In the genomic region with DNA sequence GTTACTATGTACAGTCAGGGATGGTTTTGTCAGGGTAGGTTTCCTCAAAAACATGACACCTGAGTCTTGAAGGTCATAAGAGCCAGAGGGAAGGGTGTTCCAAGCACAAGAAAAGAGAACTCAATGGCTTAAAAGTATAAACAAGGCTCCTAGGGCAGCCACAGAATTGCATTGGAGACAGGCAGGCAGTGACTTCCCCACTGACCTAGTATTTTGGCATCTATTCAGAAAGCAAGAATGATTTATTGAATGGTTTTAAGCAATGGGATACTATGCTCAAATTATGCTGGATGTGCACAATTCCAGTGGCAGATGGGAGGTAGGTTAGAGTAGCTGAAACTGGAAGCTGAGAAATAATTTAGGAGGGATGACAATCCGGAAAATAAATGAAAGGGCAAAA, we compare ENCODE assay signal across 1 cellular context.
A peak's percentile ranks its signal among the peaks of the same experiment; 100 is the strongest.
TF ChIP-seq lines count a peak whose summit lies in the region.

No MANE protein-coding gene starts in this region.

TF ChIP-seq in HepG2, 621 proteins besides CTCF, POLR2A, EP300 and RAD21 (continued from another document):
- TF ChIP-seq, protein P1, sequence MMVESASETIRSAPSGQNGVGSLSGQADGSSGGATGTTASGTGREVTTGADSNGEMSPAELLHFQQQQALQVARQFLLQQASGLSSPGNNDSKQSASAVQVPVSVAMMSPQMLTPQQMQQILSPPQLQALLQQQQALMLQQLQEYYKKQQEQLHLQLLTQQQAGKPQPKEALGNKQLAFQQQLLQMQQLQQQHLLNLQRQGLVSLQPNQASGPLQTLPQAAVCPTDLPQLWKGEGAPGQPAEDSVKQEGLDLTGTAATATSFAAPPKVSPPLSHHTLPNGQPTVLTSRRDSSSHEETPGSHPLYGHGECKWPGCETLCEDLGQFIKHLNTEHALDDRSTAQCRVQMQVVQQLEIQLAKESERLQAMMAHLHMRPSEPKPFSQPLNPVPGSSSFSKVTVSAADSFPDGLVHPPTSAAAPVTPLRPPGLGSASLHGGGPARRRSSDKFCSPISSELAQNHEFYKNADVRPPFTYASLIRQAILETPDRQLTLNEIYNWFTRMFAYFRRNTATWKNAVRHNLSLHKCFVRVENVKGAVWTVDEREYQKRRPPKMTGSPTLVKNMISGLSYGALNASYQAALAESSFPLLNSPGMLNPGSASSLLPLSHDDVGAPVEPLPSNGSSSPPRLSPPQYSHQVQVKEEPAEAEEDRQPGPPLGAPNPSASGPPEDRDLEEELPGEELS (CRISPR knock-in tag; IDR thresholded peaks at IDR 0.05), result no peak
- TF ChIP-seq MAFK (conservative IDR thresholded peaks at IDR 0.05 in 1 of 2, IDR thresholded peaks at IDR 0.05 in 1 of 2; ENCODE audit: low read length in 2 of 2) (peak; percentile 22 to 51; a peak in 2 of 4 replicates), ZNF17 (CRISPR knock-in tag; IDR thresholded peaks at IDR 0.05) (no peak), DNMT3B (CRISPR knock-in tag; conservative IDR thresholded peaks at IDR 0.05) (no peak)
